Comparison of ENCODE assay signal across 11 cellular contexts in genomic region chr20:62240015-62240685, GRCh38. TPM values are rescaled to one million over a fixed set of nuclear protein-coding genes. Genes with fewer than 3 reads are reported as not detected.
DNase-seq lines count a peak whose midpoint lies in the region; ATAC-seq and TF ChIP-seq lines count a peak whose summit lies in the region.
"Had no signal": no experiment of that assay in that cellular context is flagged by ENCODE, and none has a peak within 500 bp of the region (broad histone marks: within the 10 kb centered on the region; RNA-seq: fewer than 3 reads in every experiment).

No MANE protein-coding gene starts in this region.

- ATAC-seq in right cardiac atrium, result no peak

- peaks cover 6% of the 10 kb centered on the region for H3K36me3 Mint-ChIP-seq in activated naive CD4-positive, alpha-beta T cell treated with anti-CD3 and anti-CD28 coated beads, Interleukin-2, amount 10 ng/mL, durations not matched to agents 7 days and 5 days
- H3K36me3 Mint-ChIP-seq in activated CD4-positive, alpha-beta memory T cell treated with anti-CD3 and anti-CD28 coated beads for 36 hours, result no peaks in the 10 kb centered on the region

- peak overlapping the region; percentile 58 for H3K27ac Mint-ChIP-seq in activated naive CD4-positive, alpha-beta T cell treated with anti-CD3 and anti-CD28 coated beads, Interleukin-2, amount 10 ng/mL, durations not matched to agents 7 days and 5 days
- no peak overlapping the region for H3K27ac Mint-ChIP-seq in activated CD4-positive, alpha-beta memory T cell treated with anti-CD3 and anti-CD28 coated beads for 36 hours

- POLR2A ChIA-PET in activated CD4-positive, alpha-beta memory T cell treated with anti-CD3 and anti-CD28 coated beads for 36 hours (lab: Charles Lee), result no interaction called here

- no peaks in the 10 kb centered on the region for H3K9me3 ChIP-seq in right cardiac atrium (ENCODE audit: control insufficient read depth, low read length)
- no peaks in the 10 kb centered on the region for H3K9me3 ChIP-seq in suprapubic skin
- H3K9me3 ChIP-seq in tibial artery, result no peaks in the 10 kb centered on the region

- no peaks in the 10 kb centered on the region for H3K27me3 ChIP-seq in right cardiac atrium (ENCODE audit: control insufficient read depth, insufficient read depth)
- no peaks in the 10 kb centered on the region for H3K27me3 ChIP-seq in suprapubic skin
- H3K27me3 ChIP-seq in tibial artery, result peaks cover 0 to 15% of the 10 kb centered on the region in 2 donors

- no peak for TF ChIP-seq POLR2A in suprapubic skin (IDR thresholded peaks at IDR 0.05)

- H3K4me1 ChIP-seq in right cardiac atrium (ENCODE audit: control insufficient read depth, insufficient read depth, low read length) (peaks cover 13% of the 10 kb centered on the region), suprapubic skin (peaks cover 68% of the 10 kb centered on the region), tibial artery (peaks cover 0 to 30% (median 16%) of the 10 kb centered on the region in 4 donors)

- H3K4me1 Mint-ChIP-seq in activated naive CD4-positive, alpha-beta T cell treated with anti-CD3 and anti-CD28 coated beads, Interleukin-2, amount 10 ng/mL, durations not matched to agents 7 days and 5 days, result peaks cover 44% of the 10 kb centered on the region
- H3K4me1 Mint-ChIP-seq in activated CD4-positive, alpha-beta memory T cell treated with anti-CD3 and anti-CD28 coated beads for 36 hours (ENCODE audit: low read depth), result peaks cover 42% of the 10 kb centered on the region

- TF ChIP-seq EP300 in suprapubic skin (IDR thresholded peaks at IDR 0.05), result no peak

- H3K4me3 Mint-ChIP-seq in activated naive CD4-positive, alpha-beta T cell treated with anti-CD3 and anti-CD28 coated beads, Interleukin-2, amount 10 ng/mL, durations not matched to agents 7 days and 5 days, result peak overlapping the region; percentile 80
- peak overlapping the region; percentile 78 for H3K4me3 Mint-ChIP-seq in activated CD4-positive, alpha-beta memory T cell treated with anti-CD3 and anti-CD28 coated beads for 36 hours

- H3K4me3 ChIP-seq in right cardiac atrium (ENCODE audit: low read length) (no peak overlapping the region), suprapubic skin (peak overlapping the region; percentile 67), tibial artery (peak overlapping the region in 1 of 2 donors; percentile 79)

- no peak for TF ChIP-seq CTCF in suprapubic skin (IDR thresholded peaks at IDR 0.05)
- TF ChIP-seq CTCF in tibial artery (IDR thresholded peaks at IDR 0.05), result no peak

- DNase-seq in activated naive CD4-positive, alpha-beta T cell treated with anti-CD3 and anti-CD28 coated beads, Interleukin-2, amount 10 ng/mL, durations not matched to agents 7 days and 5 days, result no peak
- DNase-seq in activated naive CD4-positive, alpha-beta T cell treated with Interleukin-2 at 50 U/mL for 16 hours, result no peak
- no peak for DNase-seq in activated CD4-positive, alpha-beta memory T cell treated with anti-CD3 and anti-CD28 coated beads for 36 hours
- DNase-seq in right cardiac atrium (peak in 2 of 3 donors; percentile 18 to 32), suprapubic skin (ENCODE audit: low spot score in 2 of 2) (no peak), tibial artery (no peak), 8988T (no peak), dedifferentiated amniotic fluid mesenchymal stem cell (ENCODE audit: extremely low spot score) (no peak)
- DNase-seq: Kasumi-1 had no signal

- no peaks in the 10 kb centered on the region for H3K27me3 Mint-ChIP-seq in activated naive CD4-positive, alpha-beta T cell treated with anti-CD3 and anti-CD28 coated beads, Interleukin-2, amount 10 ng/mL, durations not matched to agents 7 days and 5 days
- no peaks in the 10 kb centered on the region for H3K27me3 Mint-ChIP-seq in activated CD4-positive, alpha-beta memory T cell treated with anti-CD3 and anti-CD28 coated beads for 36 hours

- intact Hi-C loops in activated CD4-positive, alpha-beta memory T cell treated with anti-CD3 and anti-CD28 coated beads for 36 hours (cut with micrococcal nuclease), result no loop called here
- intact Hi-C loops in right cardiac atrium (cut with DNase I) (no loop called here), tibial artery (cut with DNase I; ENCODE audit: low total_unique reads) (no loop called here)

- CTCF ChIA-PET in activated naive CD4-positive, alpha-beta T cell treated with anti-CD3 and anti-CD28 coated beads, Interleukin-2, amount 10 ng/mL, durations not matched to agents 7 days and 5 days (lab: Charles Lee), result no interaction called here
- CTCF ChIA-PET in activated CD4-positive, alpha-beta memory T cell treated with anti-CD3 and anti-CD28 coated beads for 36 hours (lab: Charles Lee), result no interaction called here

- H3K9me3 Mint-ChIP-seq in activated naive CD4-positive, alpha-beta T cell treated with anti-CD3 and anti-CD28 coated beads, Interleukin-2, amount 10 ng/mL, durations not matched to agents 7 days and 5 days, result no peaks in the 10 kb centered on the region
- no peaks in the 10 kb centered on the region for H3K9me3 Mint-ChIP-seq in activated CD4-positive, alpha-beta memory T cell treated with anti-CD3 and anti-CD28 coated beads for 36 hours

- H3K36me3 ChIP-seq in suprapubic skin (peaks cover 4% of the 10 kb centered on the region), tibial artery (peaks cover 0 to 20% (median 6%) of the 10 kb centered on the region in 3 donors)

- H3K27ac ChIP-seq in right cardiac atrium (ENCODE audit: low read length) (peak overlapping the region; percentile 48), suprapubic skin (peak overlapping the region; percentile 97), tibial artery (no peak overlapping the region)

- 87% methylated on average over 13 of the region's 13 CpGs for WGBS in right cardiac atrium
- 82% methylated on average over 13 of the region's 13 CpGs for WGBS in suprapubic skin

RNA-seq across cellular contexts. Expression of gene OSBPL2, which starts 1.8 kb away (rescaled TPM):
- 10 to 100 TPM; 25.4 to 29.3 TPM for total RNA-seq in activated CD4-positive, alpha-beta memory T cell treated with anti-CD3 and anti-CD28 coated beads for 36 hours
- total RNA-seq in right cardiac atrium, result 10 to 100 TPM; 44.1 to 61.6 (median 44.7) TPM
- polyA plus RNA-seq in right cardiac atrium, result 20.0 TPM
- 100 to 1,000 TPM in 1 of 4 donors, 10 to 100 TPM in 3; 78.1 to 132 (median 84.0) TPM for total RNA-seq in suprapubic skin

RNA-seq across cellular contexts. Expression of gene HRH3, which starts 20.1 kb away (rescaled TPM):
- not detected for total RNA-seq in activated CD4-positive, alpha-beta memory T cell treated with anti-CD3 and anti-CD28 coated beads for 36 hours
- total RNA-seq in right cardiac atrium (not detected), suprapubic skin (not detected)
- polyA plus RNA-seq in right cardiac atrium, result not detected
- total RNA-seq: mucosa of gallbladder, NCI-H460 had no signal

RNA-seq across cellular contexts. Expression of gene MTG2, which starts 57.3 kb away (rescaled TPM):
- total RNA-seq in activated CD4-positive, alpha-beta memory T cell treated with anti-CD3 and anti-CD28 coated beads for 36 hours, result 10 to 100 TPM; 31.4 to 32.5 TPM
- 10 to 100 TPM; 20.4 to 25.7 (median 25.1) TPM for total RNA-seq in right cardiac atrium
- polyA plus RNA-seq in right cardiac atrium, result 29.2 TPM
- total RNA-seq in suprapubic skin, result 10 to 100 TPM; 19.1 to 43.0 (median 30.3) TPM

Comparison
In these comparisons a context has a peak if more than half of its experiments do, and no peak if none do; other contexts are left out.
1. DNase-seq: peak in right cardiac atrium (2 of 3); none in activated naive CD4-positive, alpha-beta T cell treated with anti-CD3 and anti-CD28 coated beads, Interleukin-2, amount 10 ng/mL, durations not matched to agents 7 days and 5 days (single experiment), activated naive CD4-positive, alpha-beta T cell treated with Interleukin-2 at 50 U/mL for 16 hours (single experiment), activated CD4-positive, alpha-beta memory T cell treated with anti-CD3 and anti-CD28 coated beads for 36 hours (single experiment), suprapubic skin (0 of 2), tibial artery (0 of 2), 8988T (single experiment) and dedifferentiated amniotic fluid mesenchymal stem cell (single experiment).
2. H3K27ac ChIP-seq: peak in right cardiac atrium (single experiment) and suprapubic skin (single experiment); none in tibial artery (0 of 2).